26 cellular contexts compared by ENCODE assay signal in genomic region chr15:63556246-63556645, GRCh38. TPM values are rescaled to one million over a fixed set of nuclear protein-coding genes. Genes with fewer than 3 reads are reported as not detected.
DNase-seq lines count a peak whose midpoint lies in the region; ATAC-seq and TF ChIP-seq lines count a peak whose summit lies in the region.
"Had no signal": no experiment of that assay in that cellular context is flagged by ENCODE, and none has a peak within 500 bp of the region (broad histone marks: within the 10 kb centered on the region; RNA-seq: fewer than 3 reads in every experiment).

No MANE protein-coding gene starts in this region.

- H3K27ac ChIP-seq in GM23338 (ENCODE audit: low read depth) = no peak overlapping the region
- H3K27ac ChIP-seq: hepatocyte, RWPE1, SK-N-MC, tibial nerve had no signal

- H3K4me1 ChIP-seq in GM23338 (ENCODE audit: insufficient read depth) = peaks cover 37% of the 10 kb centered on the region

- H3K4me3 ChIP-seq in GM23338 (no peak overlapping the region), choroid plexus epithelial cell (ENCODE audit: low read depth, low read length) (no peak overlapping the region)
- H3K4me3 ChIP-seq: hepatocyte, SK-N-MC, tibial nerve had no signal

- no peak overlapping the region for H3K4me2 ChIP-seq in GM23338
- H3K4me2 ChIP-seq: hepatocyte had no signal

- peak overlapping the region; percentile 46 for H3K27ac Mint-ChIP-seq in activated naive CD4-positive, alpha-beta T cell treated with anti-CD3 and anti-CD28 coated beads, Interleukin-2, amount 50 U/mL, for 24 hours
- no peak overlapping the region for H3K27ac Mint-ChIP-seq in GM23338
- H3K27ac Mint-ChIP-seq in stimulated activated effector memory CD8-positive, alpha-beta T cell treated with anti-CD3 and anti-CD28 coated beads, Interleukin-12 subunit alpha, Interleukin-12 subunit beta, amount 100 ng/mL, for 72 hours = peak overlapping the region; percentile 74
- H3K27ac Mint-ChIP-seq: T-helper 1 cell treated with Interleukin-12 subunit alpha and Interleukin-12 subunit beta and Interleukin-4 antibody, amounts not matched to agents 30 μg/mL and 1 μg/mL, for 36 hours had no signal

- H3K9me3 Mint-ChIP-seq in activated naive CD4-positive, alpha-beta T cell treated with anti-CD3 and anti-CD28 coated beads, Interleukin-2, amount 50 U/mL, for 24 hours = no peaks in the 10 kb centered on the region
- H3K9me3 Mint-ChIP-seq in GM23338 = no peaks in the 10 kb centered on the region
- H3K9me3 Mint-ChIP-seq in stimulated activated effector memory CD8-positive, alpha-beta T cell treated with anti-CD3 and anti-CD28 coated beads, Interleukin-12 subunit alpha, Interleukin-12 subunit beta, amount 100 ng/mL, for 72 hours = no peaks in the 10 kb centered on the region
- H3K9me3 Mint-ChIP-seq: T-helper 1 cell treated with Interleukin-12 subunit alpha and Interleukin-12 subunit beta and Interleukin-4 antibody, amounts not matched to agents 30 μg/mL and 1 μg/mL, for 36 hours had no signal

- no peaks in the 10 kb centered on the region for H3K27me3 Mint-ChIP-seq in activated naive CD4-positive, alpha-beta T cell treated with anti-CD3 and anti-CD28 coated beads, Interleukin-2, amount 50 U/mL, for 24 hours
- peaks cover 7% of the 10 kb centered on the region for H3K27me3 Mint-ChIP-seq in GM23338 (ENCODE audit: insufficient read depth, low read depth, poor library complexity)

- no peaks in the 10 kb centered on the region for H3K36me3 ChIP-seq in GM23338 (ENCODE audit: insufficient read depth)

- no peaks in the 10 kb centered on the region for H3K79me2 ChIP-seq in GM23338 (replicated peaks; ENCODE audit: insufficient read depth)

- no peak overlapping the region for H3K4me3 Mint-ChIP-seq in activated naive CD4-positive, alpha-beta T cell treated with anti-CD3 and anti-CD28 coated beads, Interleukin-2, amount 50 U/mL, for 24 hours
- H3K4me3 Mint-ChIP-seq in GM23338 = no peak overlapping the region
- no peak overlapping the region for H3K4me3 Mint-ChIP-seq in stimulated activated effector memory CD8-positive, alpha-beta T cell treated with anti-CD3 and anti-CD28 coated beads, Interleukin-12 subunit alpha, Interleukin-12 subunit beta, amount 100 ng/mL, for 72 hours
- H3K4me3 Mint-ChIP-seq: T-helper 1 cell treated with Interleukin-12 subunit alpha and Interleukin-12 subunit beta and Interleukin-4 antibody, amounts not matched to agents 30 μg/mL and 1 μg/mL, for 36 hours had no signal

- peak; percentile 20; the same call in 2 of the 3 replicates for ATAC-seq in GM23338
- no peak for ATAC-seq in stimulated activated effector memory CD8-positive, alpha-beta T cell treated with anti-CD3 and anti-CD28 coated beads, Interleukin-12 subunit alpha, Interleukin-12 subunit beta, amount 100 ng/mL, for 72 hours
- ATAC-seq: HepG2 had no signal

- TF ChIP-seq CTCF in GM23338 (conservative IDR thresholded peaks at IDR 0.05; ENCODE audit: low read depth in 2 of 2) = no peak
- no peak for TF ChIP-seq CTCF in choroid plexus epithelial cell (conservative IDR thresholded peaks at IDR 0.05; ENCODE audit: low read depth, low read length)

- no peaks in the 10 kb centered on the region for H3K27me3 ChIP-seq in GM23338 (ENCODE audit: insufficient read depth)
- H3K27me3 ChIP-seq: BE2C, hepatocyte, tibial nerve had no signal

- H3K36me3 Mint-ChIP-seq in activated naive CD4-positive, alpha-beta T cell treated with anti-CD3 and anti-CD28 coated beads, Interleukin-2, amount 50 U/mL, for 24 hours = peaks cover 27% of the 10 kb centered on the region
- peaks cover 2% of the 10 kb centered on the region; the same call in 1 of the 3 replicates for H3K36me3 Mint-ChIP-seq in GM23338 (ENCODE audit: low read depth)
- H3K36me3 Mint-ChIP-seq in stimulated activated effector memory CD8-positive, alpha-beta T cell treated with anti-CD3 and anti-CD28 coated beads, Interleukin-12 subunit alpha, Interleukin-12 subunit beta, amount 100 ng/mL, for 72 hours = peaks cover 83% of the 10 kb centered on the region

- no peak for DNase-seq in activated naive CD4-positive, alpha-beta T cell treated with Interleukin-2 at 50 U/mL for 16 hours
- DNase-seq in GM23338 (ENCODE audit: low spot score) (no peak), choroid plexus epithelial cell (ENCODE audit: low read depth) (peak; percentile 37), anterior cingulate cortex (lab: John Stamatoyannopoulos, UW) (no peak), DMS53 (lab: John Stamatoyannopoulos, UW) (no peak), DMS79 treated with DMSO at 0.1 percent for 48 hours (lab: John Stamatoyannopoulos, UW) (no peak)
- no peak for DNase-seq in stimulated activated effector memory CD8-positive, alpha-beta T cell treated with anti-CD3 and anti-CD28 coated beads, Interleukin-12 subunit alpha, Interleukin-12 subunit beta, amount 100 ng/mL, for 72 hours (ENCODE audit: low spot score in 2 of 2)
- DNase-seq: activated CD4-positive, CD25-positive, alpha-beta regulatory T cell treated with anti-CD3 and anti-CD28 coated beads, Interleukin-2, amount 50 U/mL, for 72 hours; activated naive CD4-positive, alpha-beta T cell treated with anti-CD3 and anti-CD28 coated beads, Interleukin-2, amount 50 U/mL, for 16 hours; BE2C; caudate nucleus; COR-L47; dermis blood vessel endothelial cell; DMS79; Kasumi-1; NCI-H1436; NCI-H2107; NCI-H446; NCI-H82 had no signal

- H3K4me1 Mint-ChIP-seq in activated naive CD4-positive, alpha-beta T cell treated with anti-CD3 and anti-CD28 coated beads, Interleukin-2, amount 50 U/mL, for 24 hours = peaks cover 67% of the 10 kb centered on the region
- H3K4me1 Mint-ChIP-seq in GM23338 = peaks cover 51% of the 10 kb centered on the region
- H3K4me1 Mint-ChIP-seq in stimulated activated effector memory CD8-positive, alpha-beta T cell treated with anti-CD3 and anti-CD28 coated beads, Interleukin-12 subunit alpha, Interleukin-12 subunit beta, amount 100 ng/mL, for 72 hours = peaks cover 60% of the 10 kb centered on the region

- H3K9me2 ChIP-seq in GM23338 (ENCODE audit: insufficient read depth) = no peaks in the 10 kb centered on the region

- no peaks in the 10 kb centered on the region for H3F3A ChIP-seq in GM23338 (replicated peaks; ENCODE audit: low read depth)

- no peak overlapping the region for H2AFZ ChIP-seq in GM23338
- H2AFZ ChIP-seq: hepatocyte had no signal

- H4K20me1 ChIP-seq in GM23338 (replicated peaks; ENCODE audit: insufficient read depth) = no peaks in the 10 kb centered on the region

TF ChIP-seq in GM23338, 12 proteins besides CTCF, POLR2A, EP300 and RAD21 (continues in another document):
- TF ChIP-seq EZH2phosphoT487 (IDR thresholded peaks at IDR 0.05; ENCODE audit: unreplicated experiment) (no peak), NANOG (IDR thresholded peaks at IDR 0.05; ENCODE audit: borderline replicate concordance) (no peak)

RNA-seq across cellular contexts. Expression of gene FBXL22, which starts 40.9 kb away (rescaled TPM):
- total RNA-seq in GM23338 (2014; rRNA removed; shearing (Covaris generic)) = 0.19 TPM in 1 of 2 replicates, not detected in the other
- polyA plus RNA-seq in GM23338 (2016; fragmentation: Nextera tagmentation; extraction: Ambion mirVana) = 0.26 and 1.2 TPM in 2 replicates
- total RNA-seq: dermis blood vessel endothelial cell had no signal

RNA-seq across cellular contexts. Expression of gene USP3, which starts 51.9 kb away (rescaled TPM):
- total RNA-seq in GM23338 (2014; rRNA removed; shearing (Covaris generic)) = 9.7 and 22.5 TPM in 2 replicates
- polyA plus RNA-seq in GM23338 (2016; fragmentation: Nextera tagmentation; extraction: Ambion mirVana) = 7.6 and 9.9 TPM in 2 replicates
